In the genomic region with DNA sequence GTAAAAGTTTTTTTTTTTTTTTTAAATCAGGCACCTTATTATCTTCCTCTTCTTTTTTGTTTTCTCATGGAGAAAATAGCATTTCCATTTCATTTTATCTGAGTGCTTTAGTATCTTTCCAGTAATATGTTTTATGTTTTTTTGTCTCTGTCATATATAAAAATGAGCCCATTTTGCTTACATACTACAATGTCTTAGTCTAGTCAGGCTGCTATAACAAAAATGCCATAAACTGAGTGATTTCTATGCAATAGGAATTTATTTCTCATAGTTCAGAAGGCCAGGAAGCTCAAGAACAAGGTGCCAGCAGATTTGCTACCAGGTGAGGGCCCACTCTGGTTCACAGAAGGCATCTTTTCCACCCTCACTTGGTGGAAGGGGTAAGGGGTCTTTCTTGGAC, we compare ENCODE assay signal across 8 cellular contexts.
"Had no signal": no experiment of that assay in that cellular context is flagged by ENCODE, and none has a peak within 500 bp of the region (broad histone marks: within the 10 kb centered on the region; RNA-seq: fewer than 3 reads in every experiment).

No MANE protein-coding gene starts in this region.

- H3K4me3 Mint-ChIP-seq: IgD-negative memory B cell had no signal

- FAIRE-seq: HTR-8/SVneo had no signal

- DNase-seq: IMR-90, Karpas-422, KBM-7, KG1 had no signal

- H3K4me2 ChIP-seq: KMS-11 had no signal

- H3K36me3 Mint-ChIP-seq: IgD-negative memory B cell had no signal

- H3K27ac Mint-ChIP-seq: IgD-negative memory B cell had no signal

- H3K9ac ChIP-seq: KMS-11 had no signal

- H3K27ac ChIP-seq: HL-60, KMS-11 had no signal
